ENCODE assay signal across 1 cellular context in the genomic region with DNA sequence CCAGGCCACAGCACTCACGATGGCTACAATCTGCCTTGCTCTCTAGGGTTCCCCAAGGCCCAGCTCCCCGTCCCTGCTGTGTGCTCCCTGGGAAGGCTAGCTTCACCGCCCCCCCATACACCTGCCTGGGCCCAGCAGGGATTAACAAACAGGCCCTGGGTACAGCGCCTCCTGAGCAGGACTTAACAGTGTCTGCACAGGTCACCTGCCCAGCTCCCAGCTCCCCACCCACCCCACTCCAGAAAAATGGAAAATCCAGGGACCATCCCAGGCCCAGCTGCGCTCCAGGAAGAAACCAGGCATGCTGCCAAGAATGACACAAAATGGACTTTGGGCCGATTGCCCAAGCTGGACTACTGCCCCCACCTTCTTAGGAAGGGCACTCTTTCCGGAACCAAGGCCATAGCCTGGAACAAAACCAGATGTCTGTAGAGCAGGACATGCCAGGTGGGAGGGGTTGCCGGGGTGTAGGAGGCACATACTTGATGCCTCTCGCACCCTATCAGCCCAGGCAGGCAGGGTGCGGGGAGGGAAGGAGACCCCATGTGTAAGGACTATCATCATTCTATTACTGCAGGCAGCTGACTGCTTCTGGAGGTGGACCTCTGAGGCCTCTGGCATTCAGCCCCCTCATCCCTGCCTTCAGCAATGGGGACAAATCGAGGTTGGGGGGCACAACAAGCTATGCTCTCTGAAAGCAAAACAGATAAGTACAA.
A peak's percentile ranks its signal among the peaks of the same experiment; 100 is the strongest.
TF ChIP-seq lines count a peak whose summit lies in the region.

No MANE protein-coding gene starts in this region.

TF ChIP-seq in HepG2, 621 proteins besides CTCF, POLR2A, EP300 and RAD21 (continued from another document and continues in another):
- TF ChIP-seq, protein P1, sequence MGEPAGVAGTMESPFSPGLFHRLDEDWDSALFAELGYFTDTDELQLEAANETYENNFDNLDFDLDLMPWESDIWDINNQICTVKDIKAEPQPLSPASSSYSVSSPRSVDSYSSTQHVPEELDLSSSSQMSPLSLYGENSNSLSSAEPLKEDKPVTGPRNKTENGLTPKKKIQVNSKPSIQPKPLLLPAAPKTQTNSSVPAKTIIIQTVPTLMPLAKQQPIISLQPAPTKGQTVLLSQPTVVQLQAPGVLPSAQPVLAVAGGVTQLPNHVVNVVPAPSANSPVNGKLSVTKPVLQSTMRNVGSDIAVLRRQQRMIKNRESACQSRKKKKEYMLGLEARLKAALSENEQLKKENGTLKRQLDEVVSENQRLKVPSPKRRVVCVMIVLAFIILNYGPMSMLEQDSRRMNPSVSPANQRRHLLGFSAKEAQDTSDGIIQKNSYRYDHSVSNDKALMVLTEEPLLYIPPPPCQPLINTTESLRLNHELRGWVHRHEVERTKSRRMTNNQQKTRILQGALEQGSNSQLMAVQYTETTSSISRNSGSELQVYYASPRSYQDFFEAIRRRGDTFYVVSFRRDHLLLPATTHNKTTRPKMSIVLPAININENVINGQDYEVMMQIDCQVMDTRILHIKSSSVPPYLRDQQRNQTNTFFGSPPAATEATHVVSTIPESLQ (CRISPR knock-in tag; conservative IDR thresholded peaks at IDR 0.05), result 0 out of 2 replicates have a peak, but pooled peaks have one; percentile 51
- TF ChIP-seq ZNF792 (CRISPR knock-in tag; IDR thresholded peaks at IDR 0.05) (peak; percentile 99), HIVEP1 (CRISPR knock-in tag; IDR thresholded peaks at IDR 0.05) (peak; percentile 97), ZNF616 (CRISPR knock-in tag; IDR thresholded peaks at IDR 0.05; ENCODE audit: low read depth) (peak; percentile 38; the same call in 1 of the 2 replicates), ZNF569 (CRISPR knock-in tag; IDR thresholded peaks at IDR 0.05; ENCODE audit: borderline replicate concordance) (0 out of 2 replicates have a peak, but pooled peaks have one; percentile 85), RFX3 (CRISPR knock-in tag; IDR thresholded peaks at IDR 0.05) (0 out of 2 replicates have a peak, but pooled peaks have one; percentile 44), ZNF496 (CRISPR knock-in tag; IDR thresholded peaks at IDR 0.05; ENCODE audit: insufficient replicate concordance) (no peak), DPF2 (CRISPR knock-in tag; IDR thresholded peaks at IDR 0.05; ENCODE audit: borderline replicate concordance, low read depth) (peak; percentile 100), SNAI1 (CRISPR knock-in tag; IDR thresholded peaks at IDR 0.05; ENCODE audit: borderline replicate concordance) (peak; percentile 99), POGZ (CRISPR knock-in tag; IDR thresholded peaks at IDR 0.05) (peak; percentile 99), NFKB2 (CRISPR knock-in tag; IDR thresholded peaks at IDR 0.05; ENCODE audit: borderline replicate concordance) (peak; percentile 76), PCBP2 (optimal IDR thresholded peaks at IDR 0.05; ENCODE audit: low read depth, low read length, poor library complexity, severe bottlenecking) (no peak), NCOA5 (CRISPR knock-in tag; IDR thresholded peaks at IDR 0.05) (no peak), SMARCE1 (IDR thresholded peaks at IDR 0.05; ENCODE audit: borderline replicate concordance) (peak; percentile 84; the same call in 1 of the 2 replicates), ZNF382 (CRISPR knock-in tag; IDR thresholded peaks at IDR 0.05; ENCODE audit: borderline replicate concordance) (no peak), ZNF557 (CRISPR knock-in tag; IDR thresholded peaks at IDR 0.05) (no peak), ZNF850 (CRISPR knock-in tag; conservative IDR thresholded peaks at IDR 0.05) (no peak), ZNF235 (CRISPR knock-in tag; IDR thresholded peaks at IDR 0.05; ENCODE audit: borderline replicate concordance) (no peak), ZNF788 (CRISPR knock-in tag; IDR thresholded peaks at IDR 0.05; ENCODE audit: borderline replicate concordance) (peak; percentile 100), SPEN (CRISPR knock-in tag; IDR thresholded peaks at IDR 0.05; ENCODE audit: low read depth) (peak; percentile 95), PHF21A (CRISPR knock-in tag; IDR thresholded peaks at IDR 0.05) (peak; percentile 100)
- TF ChIP-seq, protein P2, sequence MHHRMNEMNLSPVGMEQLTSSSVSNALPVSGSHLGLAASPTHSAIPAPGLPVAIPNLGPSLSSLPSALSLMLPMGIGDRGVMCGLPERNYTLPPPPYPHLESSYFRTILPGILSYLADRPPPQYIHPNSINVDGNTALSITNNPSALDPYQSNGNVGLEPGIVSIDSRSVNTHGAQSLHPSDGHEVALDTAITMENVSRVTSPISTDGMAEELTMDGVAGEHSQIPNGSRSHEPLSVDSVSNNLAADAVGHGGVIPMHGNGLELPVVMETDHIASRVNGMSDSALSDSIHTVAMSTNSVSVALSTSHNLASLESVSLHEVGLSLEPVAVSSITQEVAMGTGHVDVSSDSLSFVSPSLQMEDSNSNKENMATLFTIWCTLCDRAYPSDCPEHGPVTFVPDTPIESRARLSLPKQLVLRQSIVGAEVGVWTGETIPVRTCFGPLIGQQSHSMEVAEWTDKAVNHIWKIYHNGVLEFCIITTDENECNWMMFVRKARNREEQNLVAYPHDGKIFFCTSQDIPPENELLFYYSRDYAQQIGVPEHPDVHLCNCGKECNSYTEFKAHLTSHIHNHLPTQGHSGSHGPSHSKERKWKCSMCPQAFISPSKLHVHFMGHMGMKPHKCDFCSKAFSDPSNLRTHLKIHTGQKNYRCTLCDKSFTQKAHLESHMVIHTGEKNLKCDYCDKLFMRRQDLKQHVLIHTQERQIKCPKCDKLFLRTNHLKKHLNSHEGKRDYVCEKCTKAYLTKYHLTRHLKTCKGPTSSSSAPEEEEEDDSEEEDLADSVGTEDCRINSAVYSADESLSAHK (CRISPR knock-in tag; IDR thresholded peaks at IDR 0.05; ENCODE audit: borderline replicate concordance), result no peak
- TF ChIP-seq, protein P3, sequence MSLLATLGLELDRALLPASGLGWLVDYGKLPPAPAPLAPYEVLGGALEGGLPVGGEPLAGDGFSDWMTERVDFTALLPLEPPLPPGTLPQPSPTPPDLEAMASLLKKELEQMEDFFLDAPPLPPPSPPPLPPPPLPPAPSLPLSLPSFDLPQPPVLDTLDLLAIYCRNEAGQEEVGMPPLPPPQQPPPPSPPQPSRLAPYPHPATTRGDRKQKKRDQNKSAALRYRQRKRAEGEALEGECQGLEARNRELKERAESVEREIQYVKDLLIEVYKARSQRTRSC (CRISPR knock-in tag; IDR thresholded peaks at IDR 0.05; ENCODE audit: low read depth), result no peak
- TF ChIP-seq, protein P4, sequence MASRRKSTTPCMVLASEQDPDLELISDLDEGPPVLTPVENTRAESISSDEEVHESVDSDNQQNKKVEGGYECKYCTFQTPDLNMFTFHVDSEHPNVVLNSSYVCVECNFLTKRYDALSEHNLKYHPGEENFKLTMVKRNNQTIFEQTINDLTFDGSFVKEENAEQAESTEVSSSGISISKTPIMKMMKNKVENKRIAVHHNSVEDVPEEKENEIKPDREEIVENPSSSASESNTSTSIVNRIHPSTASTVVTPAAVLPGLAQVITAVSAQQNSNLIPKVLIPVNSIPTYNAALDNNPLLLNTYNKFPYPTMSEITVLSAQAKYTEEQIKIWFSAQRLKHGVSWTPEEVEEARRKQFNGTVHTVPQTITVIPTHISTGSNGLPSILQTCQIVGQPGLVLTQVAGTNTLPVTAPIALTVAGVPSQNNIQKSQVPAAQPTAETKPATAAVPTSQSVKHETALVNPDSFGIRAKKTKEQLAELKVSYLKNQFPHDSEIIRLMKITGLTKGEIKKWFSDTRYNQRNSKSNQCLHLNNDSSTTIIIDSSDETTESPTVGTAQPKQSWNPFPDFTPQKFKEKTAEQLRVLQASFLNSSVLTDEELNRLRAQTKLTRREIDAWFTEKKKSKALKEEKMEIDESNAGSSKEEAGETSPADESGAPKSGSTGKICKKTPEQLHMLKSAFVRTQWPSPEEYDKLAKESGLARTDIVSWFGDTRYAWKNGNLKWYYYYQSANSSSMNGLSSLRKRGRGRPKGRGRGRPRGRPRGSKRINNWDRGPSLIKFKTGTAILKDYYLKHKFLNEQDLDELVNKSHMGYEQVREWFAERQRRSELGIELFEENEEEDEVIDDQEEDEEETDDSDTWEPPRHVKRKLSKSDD (CRISPR knock-in tag; IDR thresholded peaks at IDR 0.05; ENCODE audit: low read depth), result peak; percentile 98
- TF ChIP-seq, protein P5, sequence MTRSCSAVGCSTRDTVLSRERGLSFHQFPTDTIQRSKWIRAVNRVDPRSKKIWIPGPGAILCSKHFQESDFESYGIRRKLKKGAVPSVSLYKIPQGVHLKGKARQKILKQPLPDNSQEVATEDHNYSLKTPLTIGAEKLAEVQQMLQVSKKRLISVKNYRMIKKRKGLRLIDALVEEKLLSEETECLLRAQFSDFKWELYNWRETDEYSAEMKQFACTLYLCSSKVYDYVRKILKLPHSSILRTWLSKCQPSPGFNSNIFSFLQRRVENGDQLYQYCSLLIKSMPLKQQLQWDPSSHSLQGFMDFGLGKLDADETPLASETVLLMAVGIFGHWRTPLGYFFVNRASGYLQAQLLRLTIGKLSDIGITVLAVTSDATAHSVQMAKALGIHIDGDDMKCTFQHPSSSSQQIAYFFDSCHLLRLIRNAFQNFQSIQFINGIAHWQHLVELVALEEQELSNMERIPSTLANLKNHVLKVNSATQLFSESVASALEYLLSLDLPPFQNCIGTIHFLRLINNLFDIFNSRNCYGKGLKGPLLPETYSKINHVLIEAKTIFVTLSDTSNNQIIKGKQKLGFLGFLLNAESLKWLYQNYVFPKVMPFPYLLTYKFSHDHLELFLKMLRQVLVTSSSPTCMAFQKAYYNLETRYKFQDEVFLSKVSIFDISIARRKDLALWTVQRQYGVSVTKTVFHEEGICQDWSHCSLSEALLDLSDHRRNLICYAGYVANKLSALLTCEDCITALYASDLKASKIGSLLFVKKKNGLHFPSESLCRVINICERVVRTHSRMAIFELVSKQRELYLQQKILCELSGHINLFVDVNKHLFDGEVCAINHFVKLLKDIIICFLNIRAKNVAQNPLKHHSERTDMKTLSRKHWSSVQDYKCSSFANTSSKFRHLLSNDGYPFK (CRISPR knock-in tag; IDR thresholded peaks at IDR 0.05; ENCODE audit: borderline replicate concordance), result peak; percentile 88; the same call in 1 of the 2 replicates
- TF ChIP-seq, protein P6, sequence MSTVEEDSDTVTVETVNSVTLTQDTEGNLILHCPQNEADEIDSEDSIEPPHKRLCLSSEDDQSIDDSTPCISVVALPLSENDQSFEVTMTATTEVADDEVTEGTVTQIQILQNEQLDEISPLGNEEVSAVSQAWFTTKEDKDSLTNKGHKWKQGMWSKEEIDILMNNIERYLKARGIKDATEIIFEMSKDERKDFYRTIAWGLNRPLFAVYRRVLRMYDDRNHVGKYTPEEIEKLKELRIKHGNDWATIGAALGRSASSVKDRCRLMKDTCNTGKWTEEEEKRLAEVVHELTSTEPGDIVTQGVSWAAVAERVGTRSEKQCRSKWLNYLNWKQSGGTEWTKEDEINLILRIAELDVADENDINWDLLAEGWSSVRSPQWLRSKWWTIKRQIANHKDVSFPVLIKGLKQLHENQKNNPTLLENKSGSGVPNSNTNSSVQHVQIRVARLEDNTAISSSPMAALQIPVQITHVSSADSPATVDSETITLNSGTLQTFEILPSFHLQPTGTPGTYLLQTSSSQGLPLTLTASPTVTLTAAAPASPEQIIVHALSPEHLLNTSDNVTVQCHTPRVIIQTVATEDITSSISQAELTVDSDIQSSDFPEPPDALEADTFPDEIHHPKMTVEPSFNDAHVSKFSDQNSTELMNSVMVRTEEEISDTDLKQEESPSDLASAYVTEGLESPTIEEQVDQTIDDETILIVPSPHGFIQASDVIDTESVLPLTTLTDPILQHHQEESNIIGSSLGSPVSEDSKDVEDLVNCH (CRISPR knock-in tag; IDR thresholded peaks at IDR 0.05), result peak; percentile 89; the same call in 1 of the 2 replicates
- TF ChIP-seq, protein P7, sequence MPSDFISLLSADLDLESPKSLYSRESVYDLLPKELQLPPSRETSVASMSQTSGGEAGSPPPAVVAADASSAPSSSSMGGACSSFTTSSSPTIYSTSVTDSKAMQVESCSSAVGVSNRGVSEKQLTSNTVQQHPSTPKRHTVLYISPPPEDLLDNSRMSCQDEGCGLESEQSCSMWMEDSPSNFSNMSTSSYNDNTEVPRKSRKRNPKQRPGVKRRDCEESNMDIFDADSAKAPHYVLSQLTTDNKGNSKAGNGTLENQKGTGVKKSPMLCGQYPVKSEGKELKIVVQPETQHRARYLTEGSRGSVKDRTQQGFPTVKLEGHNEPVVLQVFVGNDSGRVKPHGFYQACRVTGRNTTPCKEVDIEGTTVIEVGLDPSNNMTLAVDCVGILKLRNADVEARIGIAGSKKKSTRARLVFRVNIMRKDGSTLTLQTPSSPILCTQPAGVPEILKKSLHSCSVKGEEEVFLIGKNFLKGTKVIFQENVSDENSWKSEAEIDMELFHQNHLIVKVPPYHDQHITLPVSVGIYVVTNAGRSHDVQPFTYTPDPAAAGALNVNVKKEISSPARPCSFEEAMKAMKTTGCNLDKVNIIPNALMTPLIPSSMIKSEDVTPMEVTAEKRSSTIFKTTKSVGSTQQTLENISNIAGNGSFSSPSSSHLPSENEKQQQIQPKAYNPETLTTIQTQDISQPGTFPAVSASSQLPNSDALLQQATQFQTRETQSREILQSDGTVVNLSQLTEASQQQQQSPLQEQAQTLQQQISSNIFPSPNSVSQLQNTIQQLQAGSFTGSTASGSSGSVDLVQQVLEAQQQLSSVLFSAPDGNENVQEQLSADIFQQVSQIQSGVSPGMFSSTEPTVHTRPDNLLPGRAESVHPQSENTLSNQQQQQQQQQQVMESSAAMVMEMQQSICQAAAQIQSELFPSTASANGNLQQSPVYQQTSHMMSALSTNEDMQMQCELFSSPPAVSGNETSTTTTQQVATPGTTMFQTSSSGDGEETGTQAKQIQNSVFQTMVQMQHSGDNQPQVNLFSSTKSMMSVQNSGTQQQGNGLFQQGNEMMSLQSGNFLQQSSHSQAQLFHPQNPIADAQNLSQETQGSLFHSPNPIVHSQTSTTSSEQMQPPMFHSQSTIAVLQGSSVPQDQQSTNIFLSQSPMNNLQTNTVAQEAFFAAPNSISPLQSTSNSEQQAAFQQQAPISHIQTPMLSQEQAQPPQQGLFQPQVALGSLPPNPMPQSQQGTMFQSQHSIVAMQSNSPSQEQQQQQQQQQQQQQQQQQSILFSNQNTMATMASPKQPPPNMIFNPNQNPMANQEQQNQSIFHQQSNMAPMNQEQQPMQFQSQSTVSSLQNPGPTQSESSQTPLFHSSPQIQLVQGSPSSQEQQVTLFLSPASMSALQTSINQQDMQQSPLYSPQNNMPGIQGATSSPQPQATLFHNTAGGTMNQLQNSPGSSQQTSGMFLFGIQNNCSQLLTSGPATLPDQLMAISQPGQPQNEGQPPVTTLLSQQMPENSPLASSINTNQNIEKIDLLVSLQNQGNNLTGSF (CRISPR knock-in tag; IDR thresholded peaks at IDR 0.05), result no peak
- TF ChIP-seq, protein P8, sequence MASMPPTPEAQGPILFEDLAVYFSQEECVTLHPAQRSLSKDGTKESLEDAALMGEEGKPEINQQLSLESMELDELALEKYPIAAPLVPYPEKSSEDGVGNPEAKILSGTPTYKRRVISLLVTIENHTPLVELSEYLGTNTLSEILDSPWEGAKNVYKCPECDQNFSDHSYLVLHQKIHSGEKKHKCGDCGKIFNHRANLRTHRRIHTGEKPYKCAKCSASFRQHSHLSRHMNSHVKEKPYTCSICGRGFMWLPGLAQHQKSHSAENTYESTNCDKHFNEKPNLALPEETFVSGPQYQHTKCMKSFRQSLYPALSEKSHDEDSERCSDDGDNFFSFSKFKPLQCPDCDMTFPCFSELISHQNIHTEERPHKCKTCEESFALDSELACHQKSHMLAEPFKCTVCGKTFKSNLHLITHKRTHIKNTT (CRISPR knock-in tag; IDR thresholded peaks at IDR 0.05), result no peak
- TF ChIP-seq, protein P9, sequence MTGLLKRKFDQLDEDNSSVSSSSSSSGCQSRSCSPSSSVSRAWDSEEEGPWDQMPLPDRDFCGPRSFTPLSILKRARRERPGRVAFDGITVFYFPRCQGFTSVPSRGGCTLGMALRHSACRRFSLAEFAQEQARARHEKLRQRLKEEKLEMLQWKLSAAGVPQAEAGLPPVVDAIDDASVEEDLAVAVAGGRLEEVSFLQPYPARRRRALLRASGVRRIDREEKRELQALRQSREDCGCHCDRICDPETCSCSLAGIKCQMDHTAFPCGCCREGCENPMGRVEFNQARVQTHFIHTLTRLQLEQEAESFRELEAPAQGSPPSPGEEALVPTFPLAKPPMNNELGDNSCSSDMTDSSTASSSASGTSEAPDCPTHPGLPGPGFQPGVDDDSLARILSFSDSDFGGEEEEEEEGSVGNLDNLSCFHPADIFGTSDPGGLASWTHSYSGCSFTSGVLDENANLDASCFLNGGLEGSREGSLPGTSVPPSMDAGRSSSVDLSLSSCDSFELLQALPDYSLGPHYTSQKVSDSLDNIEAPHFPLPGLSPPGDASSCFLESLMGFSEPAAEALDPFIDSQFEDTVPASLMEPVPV (CRISPR knock-in tag; IDR thresholded peaks at IDR 0.05), result peak; percentile 97
